In genomic region chr6:151119823-151120524, GRCh38 we compare ENCODE assay signal across 1 cellular context.
A peak's percentile ranks its signal among the peaks of the same experiment; 100 is the strongest.
TF ChIP-seq lines count a peak whose summit lies in the region.

No MANE protein-coding gene starts in this region.

TF ChIP-seq in HCT116, 20 proteins besides CTCF, POLR2A, EP300 and RAD21 (continued from another document):
- TF ChIP-seq ZFX (IDR thresholded peaks at IDR 0.05) = no peak
- peak; percentile 62; the same call in 1 of the 2 replicates for TF ChIP-seq SP1 (IDR thresholded peaks at IDR 0.05; ENCODE audit: low read depth)
- TF ChIP-seq, protein P1, sequence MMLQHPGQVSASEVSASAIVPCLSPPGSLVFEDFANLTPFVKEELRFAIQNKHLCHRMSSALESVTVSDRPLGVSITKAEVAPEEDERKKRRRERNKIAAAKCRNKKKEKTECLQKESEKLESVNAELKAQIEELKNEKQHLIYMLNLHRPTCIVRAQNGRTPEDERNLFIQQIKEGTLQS (IDR thresholded peaks at IDR 0.05) = no peak
- TF ChIP-seq POLR2AphosphoS5 (IDR thresholded peaks at IDR 0.05; ENCODE audit: low read depth, low read length) = peak; percentile 17; the same call in 1 of the 2 replicates
- TF ChIP-seq JUND (IDR thresholded peaks at IDR 0.05) = peak; percentile 53
- peak; percentile 27; the same call in 1 of the 2 replicates for TF ChIP-seq FOSL1 (IDR thresholded peaks at IDR 0.05; ENCODE audit: low read depth)
- TF ChIP-seq MAX (IDR thresholded peaks at IDR 0.05) = peak; percentile 59; the same call in 1 of the 2 replicates
